ENCODE assay signal across 1 cellular context in genomic region chr1:36988741-36989193, GRCh38.
TF ChIP-seq lines count a peak whose summit lies in the region.

No MANE protein-coding gene starts in this region.

TF ChIP-seq in HEK293, 187 proteins besides CTCF, POLR2A, EP300 and RAD21 (continued from another document):
- no peak for TF ChIP-seq BCL6B (tag by site-specific recombination; IDR thresholded peaks at IDR 0.05)
- peak; percentile 87 for TF ChIP-seq KLF17 (tag by site-specific recombination; IDR thresholded peaks at IDR 0.05)
- TF ChIP-seq ZNF140 (tag by site-specific recombination; IDR thresholded peaks at IDR 0.05) = no peak
- no peak for TF ChIP-seq ZNF23 (tag by site-specific recombination; IDR thresholded peaks at IDR 0.05; ENCODE audit: borderline replicate concordance)
- no peak for TF ChIP-seq ZNF354C (tag by site-specific recombination; IDR thresholded peaks at IDR 0.05; ENCODE audit: borderline replicate concordance, low read depth)
TF ChIP-seq in HEK293: peak in this region for 5.
